ENCODE assay signal across 1 cellular context in genomic region chr19:19320362-19321142, GRCh38.
TF ChIP-seq lines count a peak whose summit lies in the region.

Gene MAU2 (plus strand): TSS chr19:19320829. CDS start chr19:19320860, 31 bp downstream.
Gene SUGP1 (minus strand): TSS chr19:19320509. CDS start chr19:19320496, 13 bp downstream.

TF ChIP-seq in HepG2, 621 proteins besides CTCF, POLR2A, EP300 and RAD21 (continued from another document and continues in another):
- TF ChIP-seq, protein P1, sequence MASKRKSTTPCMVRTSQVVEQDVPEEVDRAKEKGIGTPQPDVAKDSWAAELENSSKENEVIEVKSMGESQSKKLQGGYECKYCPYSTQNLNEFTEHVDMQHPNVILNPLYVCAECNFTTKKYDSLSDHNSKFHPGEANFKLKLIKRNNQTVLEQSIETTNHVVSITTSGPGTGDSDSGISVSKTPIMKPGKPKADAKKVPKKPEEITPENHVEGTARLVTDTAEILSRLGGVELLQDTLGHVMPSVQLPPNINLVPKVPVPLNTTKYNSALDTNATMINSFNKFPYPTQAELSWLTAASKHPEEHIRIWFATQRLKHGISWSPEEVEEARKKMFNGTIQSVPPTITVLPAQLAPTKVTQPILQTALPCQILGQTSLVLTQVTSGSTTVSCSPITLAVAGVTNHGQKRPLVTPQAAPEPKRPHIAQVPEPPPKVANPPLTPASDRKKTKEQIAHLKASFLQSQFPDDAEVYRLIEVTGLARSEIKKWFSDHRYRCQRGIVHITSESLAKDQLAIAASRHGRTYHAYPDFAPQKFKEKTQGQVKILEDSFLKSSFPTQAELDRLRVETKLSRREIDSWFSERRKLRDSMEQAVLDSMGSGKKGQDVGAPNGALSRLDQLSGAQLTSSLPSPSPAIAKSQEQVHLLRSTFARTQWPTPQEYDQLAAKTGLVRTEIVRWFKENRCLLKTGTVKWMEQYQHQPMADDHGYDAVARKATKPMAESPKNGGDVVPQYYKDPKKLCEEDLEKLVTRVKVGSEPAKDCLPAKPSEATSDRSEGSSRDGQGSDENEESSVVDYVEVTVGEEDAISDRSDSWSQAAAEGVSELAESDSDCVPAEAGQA (IDR thresholded peaks at IDR 0.05; ENCODE audit: low read depth): peak; percentile 75
- TF ChIP-seq, protein P1 (CRISPR knock-in tag; IDR thresholded peaks at IDR 0.05; ENCODE audit: borderline replicate concordance): no peak
- no peak for TF ChIP-seq ZBTB34 (CRISPR knock-in tag; IDR thresholded peaks at IDR 0.05)
- no peak for TF ChIP-seq FUBP1 (CRISPR knock-in tag; IDR thresholded peaks at IDR 0.05; ENCODE audit: borderline replicate concordance)
- no peak for TF ChIP-seq CHD4 (IDR thresholded peaks at IDR 0.05; ENCODE audit: borderline replicate concordance, low read length)
- no peak for TF ChIP-seq ZNF331 (CRISPR knock-in tag; IDR thresholded peaks at IDR 0.05)
- no peak for TF ChIP-seq NFATC3 (CRISPR knock-in tag; IDR thresholded peaks at IDR 0.05)
- TF ChIP-seq HOXA7 (CRISPR knock-in tag; IDR thresholded peaks at IDR 0.05): no peak
- TF ChIP-seq ARNT (IDR thresholded peaks at IDR 0.05): no peak
- no peak; the same call in 1 of the 2 replicates for TF ChIP-seq ZSCAN30 (CRISPR knock-in tag; IDR thresholded peaks at IDR 0.05)
- TF ChIP-seq GABPA (IDR thresholded peaks at IDR 0.05; ENCODE audit: low read depth, low read length): peak; percentile 66
- peak; percentile 87 for TF ChIP-seq GABPA (CRISPR knock-in tag; IDR thresholded peaks at IDR 0.05; ENCODE audit: low read depth)
- no peak for TF ChIP-seq ZNF512 (CRISPR knock-in tag; IDR thresholded peaks at IDR 0.05)
- no peak for TF ChIP-seq WIZ (CRISPR knock-in tag; IDR thresholded peaks at IDR 0.05)
- TF ChIP-seq, protein P2, sequence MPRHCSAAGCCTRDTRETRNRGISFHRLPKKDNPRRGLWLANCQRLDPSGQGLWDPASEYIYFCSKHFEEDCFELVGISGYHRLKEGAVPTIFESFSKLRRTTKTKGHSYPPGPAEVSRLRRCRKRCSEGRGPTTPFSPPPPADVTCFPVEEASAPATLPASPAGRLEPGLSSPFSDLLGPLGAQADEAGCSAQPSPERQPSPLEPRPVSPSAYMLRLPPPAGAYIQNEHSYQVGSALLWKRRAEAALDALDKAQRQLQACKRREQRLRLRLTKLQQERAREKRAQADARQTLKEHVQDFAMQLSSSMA (CRISPR knock-in tag; IDR thresholded peaks at IDR 0.05): peak; percentile 79; the same call in 1 of the 2 replicates
- no peak for TF ChIP-seq ZNF468 (CRISPR knock-in tag; IDR thresholded peaks at IDR 0.05)
- TF ChIP-seq HHEX (CRISPR knock-in tag; IDR thresholded peaks at IDR 0.05): no peak
- peak; percentile 68; the same call in 1 of the 2 replicates for TF ChIP-seq ZNF546 (CRISPR knock-in tag; conservative IDR thresholded peaks at IDR 0.05)
- peak; percentile 82 for TF ChIP-seq ARHGAP35 (CRISPR knock-in tag; IDR thresholded peaks at IDR 0.05; ENCODE audit: borderline replicate concordance)
- TF ChIP-seq KAT8 (CRISPR knock-in tag; IDR thresholded peaks at IDR 0.05): peak; percentile 92
- peak; percentile 70; the same call in 1 of the 2 replicates for TF ChIP-seq NRL (CRISPR knock-in tag; IDR thresholded peaks at IDR 0.05; ENCODE audit: borderline replicate concordance)
- peak; percentile 43 for TF ChIP-seq ZNF781 (CRISPR knock-in tag; IDR thresholded peaks at IDR 0.05; ENCODE audit: borderline replicate concordance, not compliant biosample characterization)
- TF ChIP-seq SPEN (CRISPR knock-in tag; IDR thresholded peaks at IDR 0.05; ENCODE audit: low read depth): peak; percentile 35; the same call in 1 of the 2 replicates
- no peak; the same call in 1 of the 2 replicates for TF ChIP-seq TBX2 (CRISPR knock-in tag; IDR thresholded peaks at IDR 0.05; ENCODE audit: borderline replicate concordance)
- no peak for TF ChIP-seq SRSF4 (IDR thresholded peaks at IDR 0.05; ENCODE audit: low read depth, low read length, poor library complexity, severe bottlenecking)
- no peak for TF ChIP-seq FOSL1 (CRISPR knock-in tag; IDR thresholded peaks at IDR 0.05; ENCODE audit: borderline replicate concordance)
- TF ChIP-seq FOXP1 (IDR thresholded peaks at IDR 0.05): no peak
- no peak for TF ChIP-seq FOXP1 (CRISPR knock-in tag; IDR thresholded peaks at IDR 0.05)
- TF ChIP-seq ZNF224 (CRISPR knock-in tag; IDR thresholded peaks at IDR 0.05): no peak
- 0 out of 4 replicates have a peak, but pooled peaks of 1 of the 2 experiments have one; percentile 45 for TF ChIP-seq ATF4 (CRISPR knock-in tag; IDR thresholded peaks at IDR 0.05)
- no peak for TF ChIP-seq ZNF207 (IDR thresholded peaks at IDR 0.05; ENCODE audit: borderline replicate concordance)
- TF ChIP-seq PLSCR1 (CRISPR knock-in tag; IDR thresholded peaks at IDR 0.05; ENCODE audit: borderline replicate concordance): no peak
- no peak for TF ChIP-seq KDM6A (CRISPR knock-in tag; IDR thresholded peaks at IDR 0.05; ENCODE audit: low read depth)
- TF ChIP-seq IKZF4 (CRISPR knock-in tag; IDR thresholded peaks at IDR 0.05; ENCODE audit: borderline replicate concordance, low read depth, not compliant biosample characterization): peak; percentile 22
- TF ChIP-seq ZNF839 (CRISPR knock-in tag; IDR thresholded peaks at IDR 0.05; ENCODE audit: borderline replicate concordance): no peak
- peak; percentile 98 for TF ChIP-seq YY1 (IDR thresholded peaks at IDR 0.05; ENCODE audit: insufficient read depth, insufficient replicate concordance, low read depth, low read length)
- no peak for TF ChIP-seq SMARCC2 (IDR thresholded peaks at IDR 0.05)
- TF ChIP-seq GLI4 (CRISPR knock-in tag; IDR thresholded peaks at IDR 0.05; ENCODE audit: borderline replicate concordance): 0 out of 2 replicates have a peak, but pooled peaks have one; percentile 37
- TF ChIP-seq ZBTB42 (CRISPR knock-in tag; IDR thresholded peaks at IDR 0.05): no peak
- TF ChIP-seq ZNF850 (CRISPR knock-in tag; conservative IDR thresholded peaks at IDR 0.05): 0 out of 2 replicates have a peak, but pooled peaks have one; percentile 71
- TF ChIP-seq ZNF644 (CRISPR knock-in tag; IDR thresholded peaks at IDR 0.05; ENCODE audit: low read depth): no peak
- no peak for TF ChIP-seq MIER2 (CRISPR knock-in tag; IDR thresholded peaks at IDR 0.05)
- 0 out of 2 replicates have a peak, but pooled peaks have one; percentile 29 for TF ChIP-seq ZNF552 (CRISPR knock-in tag; IDR thresholded peaks at IDR 0.05; ENCODE audit: borderline replicate concordance)
- no peak for TF ChIP-seq POLR2AphosphoS2 (IDR thresholded peaks at IDR 0.05; ENCODE audit: low read depth, low read length)
- TF ChIP-seq KAT2B (IDR thresholded peaks at IDR 0.05; ENCODE audit: borderline replicate concordance, low read depth, low read length): no peak
- TF ChIP-seq ZNF570 (CRISPR knock-in tag; IDR thresholded peaks at IDR 0.05; ENCODE audit: borderline replicate concordance): no peak
- TF ChIP-seq ZBTB3 (CRISPR knock-in tag; IDR thresholded peaks at IDR 0.05; ENCODE audit: borderline replicate concordance, low read depth): no peak
- TF ChIP-seq ZNF788 (CRISPR knock-in tag; IDR thresholded peaks at IDR 0.05; ENCODE audit: borderline replicate concordance): peak; percentile 66; the same call in 1 of the 2 replicates
- peak; percentile 95 for TF ChIP-seq FOXK1 (CRISPR knock-in tag; IDR thresholded peaks at IDR 0.05; ENCODE audit: borderline replicate concordance, low read depth)
- 0 out of 2 replicates have a peak, but pooled peaks have one; percentile 89 for TF ChIP-seq CHCHD3 (CRISPR knock-in tag; IDR thresholded peaks at IDR 0.05)
- TF ChIP-seq GTF2F1 (IDR thresholded peaks at IDR 0.05; ENCODE audit: low read length): no peak
- TF ChIP-seq, protein P3, sequence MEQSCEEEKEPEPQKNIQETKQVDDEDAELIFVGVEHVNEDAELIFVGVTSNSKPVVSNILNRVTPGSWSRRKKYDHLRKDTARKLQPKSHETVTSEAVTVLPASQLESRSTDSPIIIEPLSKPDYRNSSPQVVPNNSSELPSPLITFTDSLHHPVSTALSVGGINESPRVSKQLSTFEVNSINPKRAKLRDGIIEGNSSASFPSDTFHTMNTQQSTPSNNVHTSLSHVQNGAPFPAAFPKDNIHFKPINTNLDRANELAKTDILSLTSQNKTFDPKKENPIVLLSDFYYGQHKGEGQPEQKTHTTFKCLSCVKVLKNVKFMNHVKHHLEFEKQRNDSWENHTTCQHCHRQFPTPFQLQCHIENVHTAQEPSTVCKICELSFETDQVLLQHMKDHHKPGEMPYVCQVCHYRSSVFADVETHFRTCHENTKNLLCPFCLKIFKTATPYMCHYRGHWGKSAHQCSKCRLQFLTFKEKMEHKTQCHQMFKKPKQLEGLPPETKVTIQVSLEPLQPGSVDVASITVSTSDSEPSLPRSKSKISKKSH (CRISPR knock-in tag; IDR thresholded peaks at IDR 0.05; ENCODE audit: borderline replicate concordance): peak; percentile 56; the same call in 1 of the 2 replicates
- 0 out of 2 replicates have a peak, but pooled peaks have one; percentile 41 for TF ChIP-seq ZNF121 (CRISPR knock-in tag; IDR thresholded peaks at IDR 0.05)
- TF ChIP-seq MBD4 (IDR thresholded peaks at IDR 0.05; ENCODE audit: borderline replicate concordance, low read length): no peak
- TF ChIP-seq, protein P4, sequence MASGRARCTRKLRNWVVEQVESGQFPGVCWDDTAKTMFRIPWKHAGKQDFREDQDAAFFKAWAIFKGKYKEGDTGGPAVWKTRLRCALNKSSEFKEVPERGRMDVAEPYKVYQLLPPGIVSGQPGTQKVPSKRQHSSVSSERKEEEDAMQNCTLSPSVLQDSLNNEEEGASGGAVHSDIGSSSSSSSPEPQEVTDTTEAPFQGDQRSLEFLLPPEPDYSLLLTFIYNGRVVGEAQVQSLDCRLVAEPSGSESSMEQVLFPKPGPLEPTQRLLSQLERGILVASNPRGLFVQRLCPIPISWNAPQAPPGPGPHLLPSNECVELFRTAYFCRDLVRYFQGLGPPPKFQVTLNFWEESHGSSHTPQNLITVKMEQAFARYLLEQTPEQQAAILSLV (CRISPR knock-in tag; IDR thresholded peaks at IDR 0.05; ENCODE audit: borderline replicate concordance): 0 out of 2 replicates have a peak, but pooled peaks have one; percentile 29
